10 cellular contexts compared by ENCODE assay signal in the genomic region with DNA sequence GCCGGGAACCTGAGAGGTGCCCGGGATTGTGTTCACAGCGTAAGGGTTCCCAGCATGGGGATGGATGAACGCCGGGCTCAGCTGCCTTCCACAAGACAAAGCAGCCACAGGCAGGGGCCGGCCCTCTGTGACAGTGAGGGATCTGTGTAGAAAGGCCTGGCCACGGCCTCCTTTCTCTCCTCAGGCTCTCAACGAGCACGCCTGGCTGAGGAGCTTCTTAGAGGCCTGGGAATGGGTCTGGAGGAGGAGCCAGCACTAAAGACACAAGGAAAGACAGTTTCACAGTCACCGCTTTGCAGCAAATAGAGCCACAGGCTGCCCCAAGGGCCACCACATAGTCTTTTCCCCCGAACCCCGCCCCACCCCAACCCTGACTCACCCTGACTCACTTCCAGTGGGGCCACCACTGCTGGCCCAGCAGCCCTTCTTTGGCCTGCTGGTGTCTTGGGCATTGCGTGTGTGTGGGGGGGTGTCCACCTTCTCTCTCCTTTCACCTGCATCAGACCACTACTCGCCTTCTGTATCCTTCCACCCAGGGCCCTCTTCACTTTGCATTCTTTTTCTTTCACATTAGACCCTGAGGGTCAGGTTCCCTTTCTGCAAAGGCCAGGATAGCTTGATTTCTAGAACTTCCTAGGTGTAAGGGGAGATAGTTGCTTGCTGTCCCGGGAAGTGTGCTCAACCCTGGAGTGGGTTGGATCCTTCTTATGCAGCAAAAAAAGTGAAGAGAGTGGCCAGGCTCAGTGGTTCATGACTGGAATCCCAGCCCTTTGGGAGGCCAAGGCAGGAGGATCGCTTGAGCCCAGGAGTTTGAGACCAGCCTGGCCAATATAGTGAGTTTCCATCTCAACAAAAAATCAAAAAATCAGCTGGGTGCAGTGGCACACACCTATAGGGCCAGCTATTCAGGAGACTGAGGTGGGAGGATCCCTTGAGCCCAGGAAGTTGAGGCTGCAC. TPM values are rescaled to one million over a fixed set of nuclear protein-coding genes. Genes with fewer than 3 reads are reported as not detected.
DNase-seq lines count a peak whose midpoint lies in the region; ATAC-seq and TF ChIP-seq lines count a peak whose summit lies in the region.
"Had no signal": no experiment of that assay in that cellular context is flagged by ENCODE, and none has a peak within 500 bp of the region (broad histone marks: within the 10 kb centered on the region; RNA-seq: fewer than 3 reads in every experiment).

No MANE protein-coding gene starts in this region.

- peak; percentile 77 for ATAC-seq in activated T-helper 17 cell treated with anti-CD3 and anti-CD28 coated beads, Interleukin-2, amount 50 U/mL, for 72 hours (replicated peaks)
- ATAC-seq in left lung (peak; percentile 26), GM21515 (IDR thresholded peaks at IDR 0.05; ENCODE audit: unreplicated experiment) (no peak), left colon (no peak), HG03108 (IDR thresholded peaks at IDR 0.05; ENCODE audit: unreplicated experiment) (no peak), GM21825 (IDR thresholded peaks at IDR 0.05; ENCODE audit: unreplicated experiment) (no peak)

- no peaks in the 10 kb centered on the region for H3K36me3 ChIP-seq in left lung
- H3K36me3 ChIP-seq: vagina had no signal

- H3K36me3 Mint-ChIP-seq in activated T-helper 17 cell treated with anti-CD3 and anti-CD28 coated beads, Interleukin-2, amount 50 U/mL, for 72 hours (ENCODE audit: low read depth), result no peaks in the 10 kb centered on the region
- H3K36me3 Mint-ChIP-seq: activated naive CD4-positive, alpha-beta T cell treated with anti-CD3 and anti-CD28 coated beads, Interleukin-2, amount 50 U/mL, for 24 hours had no signal

- DNase-seq in AG08396 (ENCODE audit: low spot score) (peak; percentile 92), HUDEP-2 (lab: John Stamatoyannopoulos, UW; ENCODE audit: unreplicated experiment in 76 of 76) (peak in 57 of 76 experiments; percentile 8 to 76 (median 44)), left lung (peak in 1 of 2 donors; percentile 86), left colon (no peak)

- H3K4me3 Mint-ChIP-seq in activated T-helper 17 cell treated with anti-CD3 and anti-CD28 coated beads, Interleukin-2, amount 50 U/mL, for 72 hours, result no peak overlapping the region
- H3K4me3 Mint-ChIP-seq: activated naive CD4-positive, alpha-beta T cell treated with anti-CD3 and anti-CD28 coated beads, Interleukin-2, amount 50 U/mL, for 24 hours had no signal

- TF ChIP-seq CTCF in left lung (IDR thresholded peaks at IDR 0.05), result no peak

- H3K27me3 ChIP-seq in left lung, result no peaks in the 10 kb centered on the region
- H3K27me3 ChIP-seq: vagina had no signal

- intact Hi-C loops in left lung (cut with DNase I) (no loop called here), left colon (cut with DNase I, micrococcal nuclease) (no loop called here)

- H3K27ac Mint-ChIP-seq in activated T-helper 17 cell treated with anti-CD3 and anti-CD28 coated beads, Interleukin-2, amount 50 U/mL, for 72 hours, result no peak overlapping the region
- H3K27ac Mint-ChIP-seq: activated naive CD4-positive, alpha-beta T cell treated with anti-CD3 and anti-CD28 coated beads, Interleukin-2, amount 50 U/mL, for 24 hours had no signal

- no peaks in the 10 kb centered on the region for H3K9me3 Mint-ChIP-seq in activated T-helper 17 cell treated with anti-CD3 and anti-CD28 coated beads, Interleukin-2, amount 50 U/mL, for 72 hours
- H3K9me3 Mint-ChIP-seq: activated naive CD4-positive, alpha-beta T cell treated with anti-CD3 and anti-CD28 coated beads, Interleukin-2, amount 50 U/mL, for 24 hours had no signal

- no peak overlapping the region for H3K4me3 ChIP-seq in left lung
- H3K4me3 ChIP-seq: vagina had no signal

- H3K27ac ChIP-seq in left lung, result peak overlapping the region in 1 of 2 donors; percentile 77
- H3K27ac ChIP-seq: vagina had no signal

- no peaks in the 10 kb centered on the region for H3K27me3 Mint-ChIP-seq in activated T-helper 17 cell treated with anti-CD3 and anti-CD28 coated beads, Interleukin-2, amount 50 U/mL, for 72 hours
- H3K27me3 Mint-ChIP-seq: activated naive CD4-positive, alpha-beta T cell treated with anti-CD3 and anti-CD28 coated beads, Interleukin-2, amount 50 U/mL, for 24 hours had no signal

- H3K9me3 ChIP-seq in left lung, result no peaks in the 10 kb centered on the region
- H3K9me3 ChIP-seq: vagina had no signal

- H3K4me1 Mint-ChIP-seq in activated T-helper 17 cell treated with anti-CD3 and anti-CD28 coated beads, Interleukin-2, amount 50 U/mL, for 72 hours, result peaks cover 12% of the 10 kb centered on the region

- peaks cover 16 to 69% of the 10 kb centered on the region in 2 donors for H3K4me1 ChIP-seq in left lung

RNA-seq across cellular contexts. Expression of gene HPCAL1, which starts 19.3 kb away (rescaled TPM):
- 100 to 1,000 TPM in 1 of 2 donors, 10 to 100 TPM in 1; 57.9 to 139 TPM for total RNA-seq in activated T-helper 17 cell treated with anti-CD3 and anti-CD28 coated beads, Interleukin-2, amount 50 U/mL, for 72 hours
- total RNA-seq in left lung, result 100 to 1,000 TPM; 107 to 108 TPM
- total RNA-seq in left colon, result 10 to 100 TPM; 73.1 to 85.7 TPM

Comparison
In these comparisons a context has a peak if more than half of its experiments do, and no peak if none do; other contexts are left out.
1. DNase-seq: peak in AG08396 (single experiment) and HUDEP-2 (57 of 76); none in left colon (0 of 2).
2. ATAC-seq: peak in activated T-helper 17 cell treated with anti-CD3 and anti-CD28 coated beads, Interleukin-2, amount 50 U/mL, for 72 hours (single experiment) and left lung (single experiment); none in GM21515 (single experiment), left colon (single experiment), HG03108 (single experiment) and GM21825 (single experiment).